In genomic region chr6:257031-257725, GRCh38 we compare ENCODE assay signal across 14 cellular contexts. TPM values are rescaled to one million over a fixed set of nuclear protein-coding genes. Genes with fewer than 3 reads are reported as not detected.
DNase-seq lines count a peak whose midpoint lies in the region; ATAC-seq and TF ChIP-seq lines count a peak whose summit lies in the region.
"Had no signal": no experiment of that assay in that cellular context is flagged by ENCODE, and none has a peak within 500 bp of the region (broad histone marks: within the 10 kb centered on the region; RNA-seq: fewer than 3 reads in every experiment).

No MANE protein-coding gene starts in this region.

- no peak overlapping the region for H3K4me3 ChIP-seq in NB4 (ENCODE audit: low read depth, low read length)
- H3K4me3 ChIP-seq in SJCRH30: no peak overlapping the region
- H3K4me3 ChIP-seq: thoracic aorta had no signal

- peak; percentile 40 for ATAC-seq in esophagus mucosa
- no peak for ATAC-seq in Right ventricle myocardium superior (ENCODE audit: poor library complexity)
- ATAC-seq: Right ventricle myocardium inferior had no signal

- TF ChIP-seq POLR2A in NB4 (IDR thresholded peaks at IDR 0.05; ENCODE audit: extremely low read depth, insufficient read length): no peak

- TF ChIP-seq CTCF in NB4 (IDR thresholded peaks at IDR 0.05; ENCODE audit: low read depth, low read length): no peak

- H3K36me3 ChIP-seq in SJCRH30: no peaks in the 10 kb centered on the region
- H3K36me3 ChIP-seq: thoracic aorta had no signal

- no peak overlapping the region for H3K27ac ChIP-seq in SJCRH30
- H3K27ac ChIP-seq: C4-2B, thoracic aorta had no signal

- no peaks in the 10 kb centered on the region for H3K27me3 ChIP-seq in SJCRH30

- intact Hi-C loops in Right ventricle myocardium superior (cut with DNase I): no loop called here

- DNase-seq in ELR (ENCODE audit: low read depth) (peak; percentile 3), NB4 (ENCODE audit: low read depth) (peak; percentile 69), putamen (ENCODE audit: low spot score) (peak; percentile 59), Right ventricle myocardium superior (no peak), HK-2 (ENCODE audit: unreplicated experiment) (no peak), SJCRH30 (no peak), NCI-H1417 (lab: John Stamatoyannopoulos, UW) (no peak)
- DNase-seq: activated naive CD4-positive, alpha-beta T cell treated with anti-CD3 and anti-CD28 coated beads, Interleukin-2, amount 50 U/mL, for 16 hours; NCI-H1930; NCI-H748 treated with DMSO at 0.1 percent for 48 hours had no signal

- H3K9me3 ChIP-seq in SJCRH30 (replicated peaks): no peaks in the 10 kb centered on the region
- H3K9me3 ChIP-seq: thoracic aorta had no signal

- H3K4me1 ChIP-seq in SJCRH30: no peaks in the 10 kb centered on the region

RNA-seq across cellular contexts. Expression of gene DUSP22, which starts 35.1 kb away (rescaled TPM):
- 40.1 TPM for total RNA-seq in esophagus mucosa
- 50.5 TPM for total RNA-seq in Right ventricle myocardium superior
- 14.3 and 15.5 TPM in 2 replicates for total RNA-seq in SJCRH30 (2014; rRNA removed; shearing (Covaris generic))

Comparison
In these comparisons a context has a peak if more than half of its experiments do, and no peak if none do; other contexts are left out.
1. DNase-seq: peak in ELR (single experiment), NB4 (single experiment) and putamen (single experiment); none in Right ventricle myocardium superior (single experiment), HK-2 (single experiment), SJCRH30 (0 of 2) and NCI-H1417 (0 of 3).